ENCODE assay signal across 21 cellular contexts in the genomic region with DNA sequence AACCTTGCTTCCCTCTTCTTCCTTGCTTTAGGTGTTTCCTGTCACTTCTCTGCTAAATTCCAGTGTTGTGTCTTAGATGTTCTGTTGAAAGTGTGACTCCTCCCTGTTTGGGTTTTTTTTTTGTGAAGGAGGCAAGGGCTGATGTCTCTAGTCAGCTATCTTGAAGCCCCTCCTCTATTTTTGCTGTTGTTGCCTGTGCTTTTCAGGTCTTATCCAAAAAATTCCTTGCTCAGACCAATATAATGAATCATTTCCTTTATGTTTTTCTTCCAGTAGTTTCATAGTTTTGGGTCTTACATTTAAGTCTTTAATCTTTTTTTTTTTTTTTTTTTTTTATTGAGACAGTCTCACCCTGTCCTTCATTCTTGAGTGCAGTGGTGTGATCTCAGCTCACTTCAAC.
"Had no signal": no experiment of that assay in that cellular context is flagged by ENCODE, and none has a peak within 500 bp of the region (broad histone marks: within the 10 kb centered on the region; RNA-seq: fewer than 3 reads in every experiment).

No MANE protein-coding gene starts in this region.

- H3K4me3 ChIP-seq: esophagus squamous epithelium, sigmoid colon, spleen had no signal

- H3K9ac ChIP-seq: parathyroid adenoma had no signal

- H3K27me3 Mint-ChIP-seq: activated B cell treated with CpG ODN at 0.5 μM for 24 hours; activated CD4-positive, alpha-beta memory T cell treated with anti-CD3 and anti-CD28 coated beads, Interleukin-2, amount 10 ng/mL, durations not matched to agents 7 days and 5 days; activated CD8-positive, alpha-beta memory T cell treated with anti-CD3 and anti-CD28 coated beads, Interleukin-2, amount 10 ng/mL, durations not matched to agents 7 days and 5 days; activated T-helper 17 cell treated with anti-CD3 and anti-CD28 coated beads, Interleukin-2, amount 50 U/mL, for 72 hours; naive thymus-derived CD8-positive, alpha-beta T cell; stimulated activated memory B cell treated with anti-CD40 and anti-IgM and Interleukin-4, amounts not matched to agents 10 μg/mL and 1 μg/mL and 100 μg/mL, for 72 hours; T-cell had no signal

- H3K27ac ChIP-seq: esophagus squamous epithelium, parathyroid adenoma, sigmoid colon, spleen had no signal

- H2AFZ ChIP-seq: parathyroid adenoma had no signal

- H3K4me1 ChIP-seq: esophagus squamous epithelium, parathyroid adenoma, sigmoid colon had no signal

- H3K27me3 ChIP-seq: esophagus squamous epithelium, sigmoid colon, spleen had no signal

- H3K27ac Mint-ChIP-seq: activated B cell treated with CpG ODN at 0.5 μM for 24 hours; activated CD4-positive, alpha-beta memory T cell treated with anti-CD3 and anti-CD28 coated beads, Interleukin-2, amount 10 ng/mL, durations not matched to agents 7 days and 5 days; activated CD8-positive, alpha-beta memory T cell treated with anti-CD3 and anti-CD28 coated beads, Interleukin-2, amount 10 ng/mL, durations not matched to agents 7 days and 5 days; activated T-helper 17 cell treated with anti-CD3 and anti-CD28 coated beads, Interleukin-2, amount 50 U/mL, for 72 hours; stimulated activated memory B cell treated with anti-CD40 and anti-IgM and Interleukin-4, amounts not matched to agents 10 μg/mL and 1 μg/mL and 100 μg/mL, for 72 hours had no signal

- DNase-seq: activated B cell treated with CpG ODN at 0.5 μM for 24 hours; activated CD4-positive, alpha-beta memory T cell treated with anti-CD3 and anti-CD28 coated beads, Interleukin-2, amount 10 ng/mL, durations not matched to agents 7 days and 5 days; activated CD4-positive, alpha-beta T cell treated with anti-CD3 and anti-CD28 coated beads for 4 hours; activated CD8-positive, alpha-beta memory T cell treated with anti-CD3 and anti-CD28 coated beads, Interleukin-2, amount 10 ng/mL, durations not matched to agents 7 days and 5 days; activated naive CD4-positive, alpha-beta T cell; activated T-cell treated with anti-CD3 and anti-CD28 coated beads, Interleukin-2, amount 50 U/mL, for 1 hour; aorta; dermis blood vessel endothelial cell; effector memory CD4-positive, alpha-beta T cell; esophagus squamous epithelium; foreskin fibroblast; left cardiac atrium; mesenchymal stem cell; naive thymus-derived CD8-positive, alpha-beta T cell; sigmoid colon; spleen; stimulated activated CD4-positive, alpha-beta T cell treated with anti-CD3 and anti-CD28 coated beads, Interleukin-4, amount 100 ng/mL, for 4 hours; T-cell had no signal

- H3K36me3 ChIP-seq: sigmoid colon had no signal

- H3K4me3 Mint-ChIP-seq: activated B cell treated with CpG ODN at 0.5 μM for 24 hours; activated CD4-positive, alpha-beta memory T cell treated with anti-CD3 and anti-CD28 coated beads, Interleukin-2, amount 10 ng/mL, durations not matched to agents 7 days and 5 days; activated CD8-positive, alpha-beta memory T cell treated with anti-CD3 and anti-CD28 coated beads, Interleukin-2, amount 10 ng/mL, durations not matched to agents 7 days and 5 days; activated T-helper 17 cell treated with anti-CD3 and anti-CD28 coated beads, Interleukin-2, amount 50 U/mL, for 72 hours; stimulated activated memory B cell treated with anti-CD40 and anti-IgM and Interleukin-4, amounts not matched to agents 10 μg/mL and 1 μg/mL and 100 μg/mL, for 72 hours; T-cell had no signal
